33 cellular contexts compared by ENCODE assay signal in the genomic region with DNA sequence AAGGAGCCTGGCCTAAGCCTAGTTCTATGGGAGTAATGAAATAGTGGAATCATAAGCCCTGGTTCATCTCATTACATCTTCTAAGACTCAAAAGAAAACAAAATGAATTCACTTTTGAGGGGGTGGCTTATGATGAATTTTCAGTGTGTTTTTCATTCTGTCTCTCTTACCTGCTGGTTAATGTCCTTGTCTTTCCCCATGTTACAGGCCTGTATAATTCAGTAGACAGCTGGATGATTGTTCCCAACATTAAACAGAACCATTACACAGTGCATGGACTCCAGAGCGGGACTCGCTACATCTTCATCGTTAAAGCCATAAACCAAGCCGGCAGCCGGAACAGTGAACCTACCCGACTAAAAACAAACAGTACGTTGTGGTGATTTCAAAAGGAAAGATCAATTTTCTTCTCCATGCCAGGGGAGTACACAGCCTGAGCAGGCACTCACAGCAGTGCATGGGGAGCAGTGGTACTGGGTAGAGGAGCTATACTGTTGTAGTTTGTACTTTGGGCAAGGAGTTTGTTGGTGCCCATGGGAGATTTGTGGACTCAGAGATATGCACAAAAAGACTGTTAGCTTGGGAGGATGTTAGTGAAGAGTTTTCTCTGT. TPM values are rescaled to one million over a fixed set of nuclear protein-coding genes. Genes with fewer than 3 reads are reported as not detected.
"Had no signal": no experiment of that assay in that cellular context is flagged by ENCODE, and none has a peak within 500 bp of the region (broad histone marks: within the 10 kb centered on the region; RNA-seq: fewer than 3 reads in every experiment).

No MANE protein-coding gene starts in this region.

- H3K9me3 ChIP-seq: ascending aorta, esophagus muscularis mucosa, gastrocnemius medialis had no signal

- H3K27me3 Mint-ChIP-seq: activated B cell treated with CpG ODN at 0.5 μM for 24 hours; activated CD8-positive, alpha-beta T cell treated with anti-CD3 and anti-CD28 coated beads for 36 hours; activated naive CD8-positive, alpha-beta T cell treated with anti-CD3 and anti-CD28 coated beads for 36 hours; activated T-helper 17 cell treated with anti-CD3 and anti-CD28 coated beads, Interleukin-2, amount 50 U/mL, for 72 hours; effector memory CD8-positive, alpha-beta T cell; T-helper 17 cell had no signal

- H3K4me1 Mint-ChIP-seq: activated B cell treated with CpG ODN at 0.5 μM for 24 hours; activated naive CD8-positive, alpha-beta T cell treated with anti-CD3 and anti-CD28 coated beads for 36 hours; activated T-helper 17 cell treated with anti-CD3 and anti-CD28 coated beads, Interleukin-2, amount 50 U/mL, for 72 hours; T-helper 17 cell had no signal

- H3K27me3 ChIP-seq: ascending aorta, brain microvascular endothelial cell, foreskin keratinocyte, gastrocnemius medialis had no signal

- H3K36me3 Mint-ChIP-seq: activated naive CD8-positive, alpha-beta T cell treated with anti-CD3 and anti-CD28 coated beads for 36 hours had no signal

- H3K4me3 Mint-ChIP-seq: activated B cell treated with CpG ODN at 0.5 μM for 24 hours; activated CD8-positive, alpha-beta T cell treated with anti-CD3 and anti-CD28 coated beads for 36 hours; activated naive CD8-positive, alpha-beta T cell treated with anti-CD3 and anti-CD28 coated beads for 36 hours; activated T-cell treated with anti-CD3 and anti-CD28 coated beads, Interleukin-2, amount 50 U/mL, for 4 hours; activated T-helper 17 cell treated with anti-CD3 and anti-CD28 coated beads, Interleukin-2, amount 50 U/mL, for 72 hours; effector memory CD8-positive, alpha-beta T cell; T-helper 17 cell; T-helper 2 cell treated with Interferon-gamma antibody and Interleukin-4, amounts not matched to agents 5 μg/mL and 100 μg/mL, for 36 hours had no signal

- H3K27ac ChIP-seq: ascending aorta, brain microvascular endothelial cell, esophagus muscularis mucosa, foreskin keratinocyte, gastrocnemius medialis, WERI-Rb-1 had no signal

- H3K36me3 ChIP-seq: brain microvascular endothelial cell, WERI-Rb-1 had no signal

- H3K4me3 ChIP-seq: ascending aorta, esophagus muscularis mucosa, gastrocnemius medialis had no signal

- H3K9me3 Mint-ChIP-seq: activated B cell treated with CpG ODN at 0.5 μM for 24 hours; activated CD8-positive, alpha-beta T cell treated with anti-CD3 and anti-CD28 coated beads for 36 hours; activated naive CD8-positive, alpha-beta T cell treated with anti-CD3 and anti-CD28 coated beads for 36 hours; activated T-cell treated with anti-CD3 and anti-CD28 coated beads, Interleukin-2, amount 50 U/mL, for 4 hours; activated T-helper 17 cell treated with anti-CD3 and anti-CD28 coated beads, Interleukin-2, amount 50 U/mL, for 72 hours; effector memory CD8-positive, alpha-beta T cell; T-helper 2 cell treated with Interferon-gamma antibody and Interleukin-4, amounts not matched to agents 5 μg/mL and 100 μg/mL, for 36 hours had no signal

- ATAC-seq: activated CD4-positive, CD25-positive, alpha-beta regulatory T cell treated with anti-CD3 and anti-CD28 coated beads, Interleukin-2, amount 50 U/mL, for 24 hours; activated CD8-positive, alpha-beta T cell treated with anti-CD3 and anti-CD28 coated beads for 36 hours; activated T-cell treated with anti-CD3 and anti-CD28 coated beads, Interleukin-2, amount 50 U/mL, for 4 hours; activated T-helper 17 cell treated with anti-CD3 and anti-CD28 coated beads, Interleukin-2, amount 50 U/mL, for 72 hours; effector memory CD8-positive, alpha-beta T cell; foreskin keratinocyte; gastrocnemius medialis; T-helper 17 cell had no signal

- FAIRE-seq: bronchial epithelial cell, colon had no signal

- H3K4me1 ChIP-seq: ascending aorta, esophagus muscularis mucosa, foreskin keratinocyte, gastrocnemius medialis had no signal

- H3K27ac Mint-ChIP-seq: activated B cell treated with CpG ODN at 0.5 μM for 24 hours; activated CD8-positive, alpha-beta T cell treated with anti-CD3 and anti-CD28 coated beads for 36 hours; activated naive CD8-positive, alpha-beta T cell treated with anti-CD3 and anti-CD28 coated beads for 36 hours; activated T-helper 17 cell treated with anti-CD3 and anti-CD28 coated beads, Interleukin-2, amount 50 U/mL, for 72 hours; effector memory CD8-positive, alpha-beta T cell; T-helper 17 cell; T-helper 2 cell treated with Interferon-gamma antibody and Interleukin-4, amounts not matched to agents 5 μg/mL and 100 μg/mL, for 36 hours had no signal

- DNase-seq: activated B cell treated with CpG ODN at 0.5 μM for 24 hours; activated CD4-positive, alpha-beta T cell treated with anti-CD3 and anti-CD28 coated beads for 48 hours; activated CD4-positive, alpha-beta T cell treated with anti-CD3 and anti-CD28 coated beads, Interleukin-2, amount 50 U/mL, for 1 hour; activated CD4-positive, alpha-beta T cell treated with anti-CD3 and anti-CD28 coated beads, Interleukin-2, amount 50 U/mL, for 48 hours; activated CD8-positive, alpha-beta memory T cell treated with anti-CD3 and anti-CD28 coated beads for 24 hours; activated CD8-positive, alpha-beta T cell treated with anti-CD3 and anti-CD28 coated beads for 36 hours; activated effector memory CD4-positive, alpha-beta T cell treated with Interleukin-2 at 50 U/mL for 16 hours; activated gamma-delta T cell treated with Interleukin-2 at 50 U/mL for 16 hours; activated naive CD4-positive, alpha-beta T cell treated with anti-CD3 and anti-CD28 coated beads, Interleukin-2, amount 50 U/mL, for 16 hours; activated naive CD4-positive, alpha-beta T cell treated with Interleukin-2 at 50 U/mL for 16 hours; activated naive CD8-positive, alpha-beta T cell treated with anti-CD3 and anti-CD28 coated beads for 36 hours; activated T-cell treated with anti-CD3 and anti-CD28 coated beads, Interleukin-2, amount 50 U/mL, for 4 hours; brain microvascular endothelial cell; caudate nucleus; cortex of kidney; dermis blood vessel endothelial cell; effector CD4-positive, alpha-beta T cell; effector memory CD8-positive, alpha-beta T cell; erythroblast; foreskin keratinocyte; gastrocnemius medialis; T-helper 1 cell; T-helper 17 cell; T1000; WERI-Rb-1 had no signal

RNA-seq across cellular contexts. Expression of a gene that starts 57.9 kb away (rescaled TPM):
- total RNA-seq: activated B cell treated with CpG ODN at 0.5 μM for 24 hours; activated CD8-positive, alpha-beta T cell treated with anti-CD3 and anti-CD28 coated beads for 36 hours; activated naive CD8-positive, alpha-beta T cell treated with anti-CD3 and anti-CD28 coated beads for 36 hours; activated T-cell treated with anti-CD3 and anti-CD28 coated beads, Interleukin-2, amount 50 U/mL, for 4 hours; activated T-helper 17 cell treated with anti-CD3 and anti-CD28 coated beads, Interleukin-2, amount 50 U/mL, for 72 hours; ascending aorta; bronchial epithelial cell; chondrocyte; dermis blood vessel endothelial cell; esophagus muscularis mucosa; foreskin keratinocyte; gastrocnemius medialis; T-helper 17 cell had no signal
- polyA plus RNA-seq: foreskin keratinocyte had no signal
